In the genomic region with DNA sequence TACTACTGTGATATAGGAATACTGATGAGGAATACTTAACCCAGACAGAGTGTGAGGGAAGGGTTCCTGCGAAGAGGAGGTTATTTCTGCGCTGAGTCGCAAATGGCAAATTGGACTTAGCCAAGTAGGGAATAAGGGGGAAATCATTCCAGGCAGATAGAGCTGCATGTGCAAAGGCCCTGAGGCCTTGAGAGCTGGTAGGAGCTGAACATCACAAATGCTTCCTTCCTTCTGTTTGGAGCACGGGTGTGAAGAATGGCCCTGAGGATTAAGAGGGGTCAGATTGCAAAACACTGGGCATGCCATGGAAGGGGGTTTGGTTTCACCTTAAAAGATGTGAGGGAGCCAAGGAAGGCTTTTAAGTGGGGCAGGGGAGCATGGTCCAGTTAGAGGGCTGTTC, we compare ENCODE assay signal across 1 cellular context.
TF ChIP-seq lines count a peak whose summit lies in the region.

No MANE protein-coding gene starts in this region.

TF ChIP-seq in H1, 55 proteins besides CTCF, POLR2A, EP300 and RAD21:
- peak in 1 of 2 experiments; percentile 87; a peak in 1 of 4 replicates for TF ChIP-seq HDAC2 (IDR thresholded peaks at IDR 0.05; ENCODE audit: borderline replicate concordance in 1 of 2, low read depth in 2 of 2, low read length in 2 of 2)
- TF ChIP-seq SP1 (IDR thresholded peaks at IDR 0.05; ENCODE audit: low read depth, low read length): no peak
- TF ChIP-seq EZH2 (IDR thresholded peaks at IDR 0.05; ENCODE audit: low read depth, low read length, severe bottlenecking): no peak
- TF ChIP-seq KDM1A (IDR thresholded peaks at IDR 0.05; ENCODE audit: borderline replicate concordance, low read length): peak; percentile 96
- TF ChIP-seq CTBP2 (IDR thresholded peaks at IDR 0.05; ENCODE audit: borderline replicate concordance, insufficient read depth, insufficient read length, low read length): no peak
- TF ChIP-seq JUN (IDR thresholded peaks at IDR 0.05; ENCODE audit: low read depth, low read length): no peak
- TF ChIP-seq SAP30 (IDR thresholded peaks at IDR 0.05; ENCODE audit: insufficient read depth, insufficient replicate concordance, low read length): no peak
- TF ChIP-seq BACH1 (IDR thresholded peaks at IDR 0.05; ENCODE audit: low read length): no peak
- TF ChIP-seq JUND (IDR thresholded peaks at IDR 0.05; ENCODE audit: low read length): no peak
- 0 out of 2 replicates have a peak, but pooled peaks have one; percentile 19 for TF ChIP-seq CEBPB (IDR thresholded peaks at IDR 0.05; ENCODE audit: low read depth, low read length)
- TF ChIP-seq KDM4A (IDR thresholded peaks at IDR 0.05; ENCODE audit: low read depth, low read length, severe bottlenecking): no peak
- no peak for TF ChIP-seq KDM5A (IDR thresholded peaks at IDR 0.05; ENCODE audit: low read length)
